15 cellular contexts compared by ENCODE assay signal in genomic region chr11:40281055-40281580, GRCh38.
DNase-seq lines count a peak whose midpoint lies in the region; ATAC-seq and TF ChIP-seq lines count a peak whose summit lies in the region.
"Had no signal": no experiment of that assay in that cellular context is flagged by ENCODE, and none has a peak within 500 bp of the region (broad histone marks: within the 10 kb centered on the region; RNA-seq: fewer than 3 reads in every experiment).

No MANE protein-coding gene starts in this region.

- TF ChIP-seq POLR2A in prostate gland (IDR thresholded peaks at IDR 0.05) = no peak

- ATAC-seq in right cardiac atrium = peak; percentile 73 to 83
- ATAC-seq in GM18907 (IDR thresholded peaks at IDR 0.05; ENCODE audit: unreplicated experiment) = no peak
- ATAC-seq: HCT116 had no signal

- H3K27ac ChIP-seq in right cardiac atrium (ENCODE audit: low read length) (no peak overlapping the region), substantia nigra (ENCODE audit: low read depth, low read length, poor library complexity, severe bottlenecking) (peak overlapping the region; percentile 64), prostate gland (no peak overlapping the region)
- H3K27ac ChIP-seq: psoas muscle, upper lobe of left lung had no signal

- H3K4me1 ChIP-seq in right cardiac atrium (ENCODE audit: control insufficient read depth, insufficient read depth, low read length) (no peaks in the 10 kb centered on the region), prostate gland (replicated peaks) (no peaks in the 10 kb centered on the region)
- H3K4me1 ChIP-seq: psoas muscle had no signal

- DNase-seq in NCI-H82 (lab: John Stamatoyannopoulos, UW) (peak; percentile 13), NCI-H82 treated with DMSO at 0.1 percent for 48 hours (lab: John Stamatoyannopoulos, UW; ENCODE audit: unreplicated experiment) (no peak), NCI-H2227 treated with DMSO at 0.1 percent for 48 hours (lab: John Stamatoyannopoulos, UW) (peak; percentile 75), right cardiac atrium (no peak), substantia nigra (lab: John Stamatoyannopoulos, UW) (peak in 6 of 49 donors; percentile 3 to 62 (median 36)), prostate gland (ENCODE audit: low spot score) (no peak)
- DNase-seq in activated CD4-positive, alpha-beta T cell treated with anti-CD3 and anti-CD28 coated beads for 48 hours = no peak
- DNase-seq: activated B cell treated with CpG ODN at 0.5 μM for 24 hours, EL, kidney glomerular epithelial cell, NCI-H2029 treated with DMSO at 0.1 percent for 48 hours, psoas muscle, upper lobe of left lung had no signal

- no peaks in the 10 kb centered on the region for H3K27me3 ChIP-seq in right cardiac atrium (ENCODE audit: control insufficient read depth, insufficient read depth)
- H3K27me3 ChIP-seq in prostate gland (replicated peaks; ENCODE audit: insufficient read depth) = no peaks in the 10 kb centered on the region
- H3K27me3 ChIP-seq: upper lobe of left lung had no signal

- TF ChIP-seq CTCF in prostate gland (IDR thresholded peaks at IDR 0.05) = no peak

- H3K9me3 ChIP-seq in right cardiac atrium (ENCODE audit: control insufficient read depth, low read length) (no peaks in the 10 kb centered on the region), prostate gland (no peaks in the 10 kb centered on the region)
- H3K9me3 ChIP-seq: psoas muscle, upper lobe of left lung had no signal

- intact Hi-C loops in right cardiac atrium (cut with DNase I) = no loop called here
- intact Hi-C loops in prostate gland (cut with DNase I) = no loop called here

- 31% methylated on average over 6 of the region's 6 CpGs for WGBS in right cardiac atrium
- 22% methylated on average over 6 of the region's 6 CpGs for whole genome bisulfite sequencing in prostate gland

- H3K4me3 ChIP-seq in right cardiac atrium (ENCODE audit: low read length) (peak overlapping the region; percentile 12), prostate gland (no peak overlapping the region)
- H3K4me3 ChIP-seq: psoas muscle, upper lobe of left lung had no signal

- no peaks in the 10 kb centered on the region for H3K36me3 ChIP-seq in prostate gland
- H3K36me3 ChIP-seq: upper lobe of left lung had no signal

Comparison
In these comparisons a context has a peak if more than half of its experiments do, and no peak if none do; other contexts are left out.
1. DNase-seq: peak in NCI-H82 (single experiment) and NCI-H2227 treated with DMSO at 0.1 percent for 48 hours (single experiment); none in NCI-H82 treated with DMSO at 0.1 percent for 48 hours (single experiment), right cardiac atrium (0 of 3), activated CD4-positive, alpha-beta T cell treated with anti-CD3 and anti-CD28 coated beads for 48 hours (single experiment) and prostate gland (single experiment).